In the genomic region with DNA sequence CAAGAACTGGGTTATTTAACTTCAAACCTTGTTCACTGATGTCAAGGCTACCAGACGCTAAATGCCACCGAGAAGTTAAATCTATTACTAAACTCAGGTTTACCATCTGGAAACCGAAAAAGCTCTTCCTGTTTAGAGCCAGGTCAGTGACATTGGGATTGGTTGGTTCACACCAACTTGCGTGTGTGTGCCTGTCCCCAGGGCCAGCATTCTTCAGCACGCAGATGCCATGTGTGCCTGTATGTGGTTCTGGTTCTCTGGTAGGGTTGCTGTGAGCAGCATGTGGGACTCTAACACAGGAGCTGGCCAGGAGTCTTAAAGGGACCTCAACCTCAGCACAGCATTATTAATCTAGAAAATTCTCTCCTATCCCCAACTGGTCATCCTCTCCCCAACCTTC, we compare ENCODE assay signal across 20 cellular contexts.
"Had no signal": no experiment of that assay in that cellular context is flagged by ENCODE, and none has a peak within 500 bp of the region (broad histone marks: within the 10 kb centered on the region; RNA-seq: fewer than 3 reads in every experiment).

No MANE protein-coding gene starts in this region.

- H3K36me3 ChIP-seq: brain microvascular endothelial cell, lower lobe of right lung, prostate gland, right atrium auricular region, tibial nerve, vagina had no signal

- H3K27me3 ChIP-seq: brain microvascular endothelial cell, hepatocyte, right atrium auricular region, tibial nerve, vagina had no signal

- ATAC-seq: activated T-cell treated with anti-CD3 and anti-CD28 coated beads, Interleukin-2, amount 50 U/mL, for 72 hours; lower lobe of right lung; natural killer cell treated with Interleukin-12 subunit alpha and Interleukin-12 subunit beta and Interleukin-15 and Interleukin-18, amount 100 ng/mL, for 72 hours had no signal

- H3K27me3 Mint-ChIP-seq: natural killer cell treated with Interleukin-12 subunit alpha and Interleukin-12 subunit beta and Interleukin-15 and Interleukin-18, amount 100 ng/mL, for 72 hours; stimulated activated naive CD8-positive, alpha-beta T cell treated with anti-CD3 and anti-CD28 coated beads, Interleukin-15, Interleukin-2, amounts not matched to agents 100 ng/mL and 50 ng/mL, for 24 hours had no signal

- H3K36me3 Mint-ChIP-seq: natural killer cell treated with Interleukin-12 subunit alpha and Interleukin-12 subunit beta and Interleukin-15 and Interleukin-18, amount 100 ng/mL, for 72 hours had no signal

- H3K4me1 ChIP-seq: lower lobe of right lung, prostate gland, right atrium auricular region, vagina had no signal

- H3K9me3 Mint-ChIP-seq: activated T-cell treated with anti-CD3 and anti-CD28 coated beads, Interleukin-2, amount 50 U/mL, for 72 hours; natural killer cell treated with Interleukin-12 subunit alpha and Interleukin-12 subunit beta and Interleukin-15 and Interleukin-18, amount 100 ng/mL, for 72 hours; stimulated activated naive CD8-positive, alpha-beta T cell treated with anti-CD3 and anti-CD28 coated beads, Interleukin-15, Interleukin-2, amounts not matched to agents 100 ng/mL and 50 ng/mL, for 24 hours; T-helper 1 cell treated with Interleukin-12 subunit alpha and Interleukin-12 subunit beta and Interleukin-4 antibody, amounts not matched to agents 30 μg/mL and 1 μg/mL, for 36 hours had no signal

- H3K4me3 Mint-ChIP-seq: activated T-cell treated with anti-CD3 and anti-CD28 coated beads, Interleukin-2, amount 50 U/mL, for 72 hours; natural killer cell treated with Interleukin-12 subunit alpha and Interleukin-12 subunit beta and Interleukin-15 and Interleukin-18, amount 100 ng/mL, for 72 hours; stimulated activated naive CD8-positive, alpha-beta T cell treated with anti-CD3 and anti-CD28 coated beads, Interleukin-15, Interleukin-2, amounts not matched to agents 100 ng/mL and 50 ng/mL, for 24 hours; T-helper 1 cell treated with Interleukin-12 subunit alpha and Interleukin-12 subunit beta and Interleukin-4 antibody, amounts not matched to agents 30 μg/mL and 1 μg/mL, for 36 hours had no signal

- H3K9me3 ChIP-seq: lower lobe of right lung, prostate gland, right atrium auricular region, tibial nerve, vagina had no signal

- H3K27ac ChIP-seq: brain microvascular endothelial cell, hepatocyte, lower lobe of right lung, prostate gland, right atrium auricular region, vagina had no signal

- DNase-seq: activated CD4-positive, alpha-beta T cell treated with anti-CD3 and anti-CD28 coated beads, Interleukin-2, amount 50 U/mL, for 1 hour; activated CD8-positive, alpha-beta memory T cell treated with anti-CD3 and anti-CD28 coated beads, Interleukin-2, amount 50 U/mL, for 4 hours; activated naive CD4-positive, alpha-beta T cell treated with anti-CD3 and anti-CD28 coated beads, Interleukin-2, amount 50 U/mL, for 16 hours; activated T-cell treated with anti-CD3 and anti-CD28 coated beads, Interleukin-2, amount 50 U/mL, for 72 hours; brain microvascular endothelial cell; cerebellar nuclear complex; cortex of kidney; effector CD4-positive, alpha-beta T cell; occipital lobe; stimulated activated CD4-positive, alpha-beta T cell treated with anti-CD3 and anti-CD28 coated beads, Interleukin-15, amount 100 ng/mL, for 24 hours; stimulated activated CD4-positive, alpha-beta T cell treated with anti-CD3 and anti-CD28 coated beads, Interleukin-2, amount 100 ng/mL, for 48 hours had no signal

- H3K27ac Mint-ChIP-seq: activated T-cell treated with anti-CD3 and anti-CD28 coated beads, Interleukin-2, amount 50 U/mL, for 72 hours; natural killer cell treated with Interleukin-12 subunit alpha and Interleukin-12 subunit beta and Interleukin-15 and Interleukin-18, amount 100 ng/mL, for 72 hours; stimulated activated naive CD8-positive, alpha-beta T cell treated with anti-CD3 and anti-CD28 coated beads, Interleukin-15, Interleukin-2, amounts not matched to agents 100 ng/mL and 50 ng/mL, for 24 hours; T-helper 1 cell treated with Interleukin-12 subunit alpha and Interleukin-12 subunit beta and Interleukin-4 antibody, amounts not matched to agents 30 μg/mL and 1 μg/mL, for 36 hours had no signal

- H3K4me3 ChIP-seq: hepatocyte, lower lobe of right lung, prostate gland, right atrium auricular region, tibial nerve, vagina had no signal
